ENCODE assay signal across 24 cellular contexts in the genomic region with DNA sequence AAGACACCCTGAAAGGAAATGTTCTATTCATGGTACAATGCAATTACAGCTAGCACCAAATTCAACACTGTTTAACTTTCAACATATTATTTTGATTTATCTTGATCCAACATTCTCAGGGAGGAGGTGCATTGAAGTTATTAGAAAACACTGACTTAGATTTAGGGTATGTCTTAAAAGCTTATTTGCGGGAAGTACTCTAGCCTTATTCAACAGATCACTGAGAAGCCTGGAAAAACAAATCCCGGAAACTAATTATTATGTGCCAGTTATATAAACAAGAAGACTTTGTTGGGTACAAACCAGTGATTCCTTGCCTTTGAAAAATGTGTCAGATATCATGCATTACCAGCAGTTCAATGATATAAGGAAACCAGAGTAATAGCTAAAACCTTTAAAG.
"Had no signal": no experiment of that assay in that cellular context is flagged by ENCODE, and none has a peak within 500 bp of the region (broad histone marks: within the 10 kb centered on the region; RNA-seq: fewer than 3 reads in every experiment).

No MANE protein-coding gene starts in this region.

- H3K27ac ChIP-seq: coronary artery, epithelial cell of prostate, gastrocnemius medialis, heart left ventricle, hepatocyte, parathyroid adenoma, sigmoid colon, stomach, thyroid gland, vagina had no signal

- DNase-seq: effector memory CD8-positive, alpha-beta T cell; foreskin fibroblast; gastrocnemius medialis; heart left ventricle; islet precursor cell; mucosa of descending colon; naive B cell; right cardiac atrium; sigmoid colon; stimulated activated CD4-positive, alpha-beta T cell treated with anti-CD3 and anti-CD28 coated beads, Interleukin-2, amount 100 ng/mL, for 24 hours; stimulated activated CD4-positive, alpha-beta T cell treated with anti-CD3 and anti-CD28 coated beads, Interleukin-4, amount 100 ng/mL, for 24 hours; stimulated activated naive CD4-positive, alpha-beta T cell treated with Interleukin-2 at 50 U/mL for 16 hours; stomach; thyroid gland; trophoblast cell had no signal

- ATAC-seq: effector memory CD8-positive, alpha-beta T cell; esophagus mucosa; gastrocnemius medialis; heart left ventricle; left lobe of liver; mucosa of descending colon; natural killer cell treated with Interleukin-12 subunit alpha and Interleukin-12 subunit beta and Interleukin-15 and Interleukin-18, amount 100 ng/mL, for 72 hours; right cardiac atrium; stimulated activated effector memory CD8-positive, alpha-beta T cell treated with anti-CD3 and anti-CD28 coated beads, Interleukin-12 subunit alpha, Interleukin-12 subunit beta, amount 100 ng/mL, for 72 hours had no signal
